In genomic region chr18:71630686-71631085, GRCh38 we compare ENCODE assay signal across 24 cellular contexts.
"Had no signal": no experiment of that assay in that cellular context is flagged by ENCODE, and none has a peak within 500 bp of the region (broad histone marks: within the 10 kb centered on the region; RNA-seq: fewer than 3 reads in every experiment).

No MANE protein-coding gene starts in this region.

- H3K27ac Mint-ChIP-seq: activated CD8-positive, alpha-beta T cell treated with anti-CD3 and anti-CD28 coated beads for 36 hours; activated naive CD4-positive, alpha-beta T cell treated with anti-CD3 and anti-CD28 coated beads, Interleukin-2, amount 50 U/mL, for 72 hours; activated T-helper 17 cell treated with anti-CD3 and anti-CD28 coated beads, Interleukin-2, amount 50 U/mL, for 72 hours; brain; natural killer cell treated with Interleukin-12 subunit alpha and Interleukin-12 subunit beta and Interleukin-15 and Interleukin-18, amount 100 ng/mL, for 72 hours; stimulated activated naive B cell treated with anti-CD40 and anti-IgM and Interleukin-4, amounts not matched to agents 10 μg/mL and 1 μg/mL and 100 μg/mL, for 72 hours; T-helper 17 cell; WTC11 had no signal

- H3K4me3 Mint-ChIP-seq: activated CD8-positive, alpha-beta T cell treated with anti-CD3 and anti-CD28 coated beads for 36 hours; activated T-cell treated with anti-CD3 and anti-CD28 coated beads, Interleukin-2, amount 50 U/mL, for 4 hours; activated T-helper 17 cell treated with anti-CD3 and anti-CD28 coated beads, Interleukin-2, amount 50 U/mL, for 72 hours; brain; natural killer cell treated with Interleukin-12 subunit alpha and Interleukin-12 subunit beta and Interleukin-15 and Interleukin-18, amount 100 ng/mL, for 72 hours; stimulated activated naive B cell treated with anti-CD40 and anti-IgM and Interleukin-4, amounts not matched to agents 10 μg/mL and 1 μg/mL and 100 μg/mL, for 72 hours; T-helper 17 cell; WTC11 had no signal

- H3K27me3 ChIP-seq: esophagus muscularis mucosa, gastroesophageal sphincter, hepatocyte, stomach, thyroid gland had no signal

- DNase-seq: activated CD4-positive, alpha-beta T cell treated with anti-CD3 and anti-CD28 coated beads, Interleukin-2, amount 50 U/mL, for 1 hour; activated CD8-positive, alpha-beta T cell treated with anti-CD3 and anti-CD28 coated beads for 36 hours; activated T-cell treated with anti-CD3 and anti-CD28 coated beads, Interleukin-2, amount 50 U/mL, for 4 hours; cortex of kidney; left cardiac atrium; left ventricle myocardium superior; mucosa of descending colon; posterior cingulate gyrus; right cardiac atrium; stimulated activated CD4-positive, alpha-beta T cell treated with anti-CD3 and anti-CD28 coated beads, Interleukin-4, amount 100 ng/mL, for 1 hour; stimulated activated naive B cell treated with anti-CD40 and anti-IgM and Interleukin-4, amounts not matched to agents 10 μg/mL and 1 μg/mL and 100 μg/mL, for 72 hours; stomach; T-helper 17 cell; T1000; thyroid gland had no signal

- ATAC-seq: activated CD8-positive, alpha-beta T cell treated with anti-CD3 and anti-CD28 coated beads for 36 hours; activated naive CD4-positive, alpha-beta T cell treated with anti-CD3 and anti-CD28 coated beads, Interleukin-2, amount 50 U/mL, for 72 hours; activated T-cell treated with anti-CD3 and anti-CD28 coated beads, Interleukin-2, amount 50 U/mL, for 4 hours; activated T-helper 17 cell treated with anti-CD3 and anti-CD28 coated beads, Interleukin-2, amount 50 U/mL, for 72 hours; gastroesophageal sphincter; left cardiac atrium; left ventricle myocardium superior; mucosa of descending colon; natural killer cell treated with Interleukin-12 subunit alpha and Interleukin-12 subunit beta and Interleukin-15 and Interleukin-18, amount 100 ng/mL, for 72 hours; right cardiac atrium; stimulated activated naive B cell treated with anti-CD40 and anti-IgM and Interleukin-4, amounts not matched to agents 10 μg/mL and 1 μg/mL and 100 μg/mL, for 72 hours; T-helper 17 cell; WTC11 had no signal

- H3K36me3 ChIP-seq: esophagus muscularis mucosa, gastroesophageal sphincter, stomach, thyroid gland had no signal

- H3K4me1 Mint-ChIP-seq: activated T-helper 17 cell treated with anti-CD3 and anti-CD28 coated beads, Interleukin-2, amount 50 U/mL, for 72 hours; brain; stimulated activated naive B cell treated with anti-CD40 and anti-IgM and Interleukin-4, amounts not matched to agents 10 μg/mL and 1 μg/mL and 100 μg/mL, for 72 hours; T-helper 17 cell; WTC11 had no signal

- H3K4me1 ChIP-seq: esophagus muscularis mucosa, gastroesophageal sphincter, stomach, thyroid gland had no signal

- H3K27me3 Mint-ChIP-seq: activated CD8-positive, alpha-beta T cell treated with anti-CD3 and anti-CD28 coated beads for 36 hours; activated T-helper 17 cell treated with anti-CD3 and anti-CD28 coated beads, Interleukin-2, amount 50 U/mL, for 72 hours; brain; natural killer cell treated with Interleukin-12 subunit alpha and Interleukin-12 subunit beta and Interleukin-15 and Interleukin-18, amount 100 ng/mL, for 72 hours; stimulated activated naive B cell treated with anti-CD40 and anti-IgM and Interleukin-4, amounts not matched to agents 10 μg/mL and 1 μg/mL and 100 μg/mL, for 72 hours; T-helper 17 cell had no signal

- H3K9me3 Mint-ChIP-seq: activated CD8-positive, alpha-beta T cell treated with anti-CD3 and anti-CD28 coated beads for 36 hours; activated naive CD4-positive, alpha-beta T cell treated with anti-CD3 and anti-CD28 coated beads, Interleukin-2, amount 50 U/mL, for 72 hours; activated T-cell treated with anti-CD3 and anti-CD28 coated beads, Interleukin-2, amount 50 U/mL, for 4 hours; activated T-helper 17 cell treated with anti-CD3 and anti-CD28 coated beads, Interleukin-2, amount 50 U/mL, for 72 hours; stimulated activated naive B cell treated with anti-CD40 and anti-IgM and Interleukin-4, amounts not matched to agents 10 μg/mL and 1 μg/mL and 100 μg/mL, for 72 hours had no signal

- H2AFZ ChIP-seq: hepatocyte had no signal

- H3K9me3 ChIP-seq: esophagus muscularis mucosa, gastroesophageal sphincter, mucosa of descending colon, thyroid gland had no signal

- H3K4me3 ChIP-seq: esophagus muscularis mucosa, gastroesophageal sphincter, hepatocyte, mucosa of descending colon, SK-N-MC, stomach, thyroid gland had no signal

- H3K27ac ChIP-seq: esophagus muscularis mucosa, gastroesophageal sphincter, hepatocyte, SK-N-MC, stomach, thyroid gland had no signal

- H3K36me3 Mint-ChIP-seq: activated naive CD4-positive, alpha-beta T cell treated with anti-CD3 and anti-CD28 coated beads, Interleukin-2, amount 50 U/mL, for 72 hours; brain; natural killer cell treated with Interleukin-12 subunit alpha and Interleukin-12 subunit beta and Interleukin-15 and Interleukin-18, amount 100 ng/mL, for 72 hours; stimulated activated naive B cell treated with anti-CD40 and anti-IgM and Interleukin-4, amounts not matched to agents 10 μg/mL and 1 μg/mL and 100 μg/mL, for 72 hours had no signal

- H3K79me2 ChIP-seq: hepatocyte had no signal

- H3K4me2 ChIP-seq: hepatocyte had no signal
